8 cellular contexts compared by ENCODE assay signal in the genomic region with DNA sequence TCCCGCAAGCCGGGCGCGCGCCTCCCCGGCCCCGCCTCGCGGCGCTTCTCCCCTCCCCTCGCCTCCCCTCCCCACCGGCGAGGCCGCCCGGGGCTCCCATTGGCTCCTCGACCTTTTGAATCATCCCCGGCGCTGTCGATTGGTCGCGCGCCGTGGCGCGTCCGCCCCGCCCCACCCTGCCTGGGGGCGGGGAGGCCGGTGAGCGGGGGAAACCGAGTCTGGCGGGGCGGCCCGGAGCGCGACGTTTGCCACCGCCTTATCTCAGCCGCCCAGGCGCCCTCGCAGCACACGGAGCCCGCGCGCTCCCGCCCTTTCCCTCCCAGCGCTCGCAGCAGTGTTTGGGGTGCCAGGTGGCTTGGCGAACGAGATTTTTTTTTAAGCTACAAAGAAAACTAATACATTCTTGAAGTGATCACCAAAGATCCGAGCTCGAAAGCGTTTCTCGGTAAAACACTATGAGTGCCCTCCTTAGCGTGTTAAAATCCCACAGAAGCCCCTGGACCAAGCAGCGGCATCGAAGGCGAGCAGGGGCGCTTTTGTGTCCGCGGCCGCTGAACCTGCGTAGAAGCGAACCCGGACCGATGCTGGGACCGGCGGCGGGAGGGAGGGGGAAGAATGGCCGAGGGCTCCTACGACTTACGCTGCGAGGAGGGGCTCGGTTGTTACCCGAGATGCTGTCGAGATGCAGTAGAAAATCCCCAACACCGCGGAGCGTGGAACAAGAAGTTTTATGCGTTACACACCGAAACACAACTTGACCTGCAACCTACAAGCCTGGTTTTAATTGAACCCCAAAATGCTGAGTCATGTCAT. TPM values are rescaled to one million over a fixed set of nuclear protein-coding genes. Genes with fewer than 3 reads are reported as not detected.
A peak's percentile ranks its signal among the peaks of the same experiment; 100 is the strongest.
DNase-seq lines count a peak whose midpoint lies in the region; ATAC-seq and TF ChIP-seq lines count a peak whose summit lies in the region.

No MANE protein-coding gene starts in this region.

- no peaks in the 10 kb centered on the region for H3K27me3 Mint-ChIP-seq in naive thymus-derived CD8-positive, alpha-beta T cell
- no peaks in the 10 kb centered on the region for H3K27me3 Mint-ChIP-seq in stimulated activated naive B cell treated with anti-CD40 and anti-IgM and Interleukin-4, amounts not matched to agents 10 μg/mL and 1 μg/mL and 100 μg/mL, for 72 hours

- no peak for TF ChIP-seq CTCF in Peyer's patch (IDR thresholded peaks at IDR 0.05)

- peaks cover 28 to 45% (median 39%) of the 10 kb centered on the region in 4 donors for H3K4me1 Mint-ChIP-seq in naive thymus-derived CD8-positive, alpha-beta T cell
- peaks cover 23 to 42% of the 10 kb centered on the region in 2 donors for H3K4me1 Mint-ChIP-seq in stimulated activated naive B cell treated with anti-CD40 and anti-IgM and Interleukin-4, amounts not matched to agents 10 μg/mL and 1 μg/mL and 100 μg/mL, for 72 hours

- peak overlapping the region; percentile 86 to 94 (median 90) for H3K4me3 Mint-ChIP-seq in naive thymus-derived CD8-positive, alpha-beta T cell
- peak overlapping the region; percentile 80 to 83 for H3K4me3 Mint-ChIP-seq in stimulated activated naive B cell treated with anti-CD40 and anti-IgM and Interleukin-4, amounts not matched to agents 10 μg/mL and 1 μg/mL and 100 μg/mL, for 72 hours

- no peaks in the 10 kb centered on the region for H3K36me3 ChIP-seq in Peyer's patch

- ATAC-seq in GM21723 (IDR thresholded peaks at IDR 0.05; ENCODE audit: unreplicated experiment), result peak; percentile 86
- peak; percentile 86 to 89 for ATAC-seq in naive thymus-derived CD8-positive, alpha-beta T cell
- ATAC-seq in stimulated activated naive B cell treated with anti-CD40 and anti-IgM and Interleukin-4, amounts not matched to agents 10 μg/mL and 1 μg/mL and 100 μg/mL, for 72 hours (replicated peaks), result peak; percentile 89 to 92

- POLR2A ChIA-PET in naive thymus-derived CD8-positive, alpha-beta T cell (lab: Charles Lee), result interaction anchor here (0.5 to 7.2 kb wide), 24 partner anchors 9 to 1512 kb away, joined by 3 to 190 read pairs (median 5); a partner anchor contains a TSS

- no peaks in the 10 kb centered on the region for H3K9me3 Mint-ChIP-seq in naive thymus-derived CD8-positive, alpha-beta T cell
- no peaks in the 10 kb centered on the region for H3K9me3 Mint-ChIP-seq in stimulated activated naive B cell treated with anti-CD40 and anti-IgM and Interleukin-4, amounts not matched to agents 10 μg/mL and 1 μg/mL and 100 μg/mL, for 72 hours

- DNase-seq in DMS79 (lab: John Stamatoyannopoulos, UW) (peak; percentile 72), KBM-7 (peak; percentile 88), Peyer's patch (peak; percentile 91 to 97 (median 96)), fibroblast of gingiva (ENCODE audit: low read depth) (peak; percentile 89)
- peak; percentile 72 to 92 for DNase-seq in activated T-helper 1 cell treated with anti-CD3 and anti-CD28 coated beads, Interleukin-2, amount 50 U/mL, for 16 hours (ENCODE audit: low read depth in 1 of 2, low spot score in 1 of 2)
- peak; percentile 87 to 94 (median 90) for DNase-seq in naive thymus-derived CD8-positive, alpha-beta T cell
- peak; percentile 87 for DNase-seq in stimulated activated naive B cell treated with anti-CD40 and anti-IgM and Interleukin-4, amounts not matched to agents 10 μg/mL and 1 μg/mL and 100 μg/mL, for 72 hours

- no peaks in the 10 kb centered on the region for H3K9me3 ChIP-seq in Peyer's patch

- H3K36me3 Mint-ChIP-seq in naive thymus-derived CD8-positive, alpha-beta T cell, result peaks cover 0 to 7% (median 0%) of the 10 kb centered on the region in 3 donors
- peaks cover 6 to 9% of the 10 kb centered on the region in 2 donors for H3K36me3 Mint-ChIP-seq in stimulated activated naive B cell treated with anti-CD40 and anti-IgM and Interleukin-4, amounts not matched to agents 10 μg/mL and 1 μg/mL and 100 μg/mL, for 72 hours

- peak overlapping the region; percentile 28 to 96 (median 93) for H3K27ac Mint-ChIP-seq in naive thymus-derived CD8-positive, alpha-beta T cell
- H3K27ac Mint-ChIP-seq in stimulated activated naive B cell treated with anti-CD40 and anti-IgM and Interleukin-4, amounts not matched to agents 10 μg/mL and 1 μg/mL and 100 μg/mL, for 72 hours, result peak overlapping the region; percentile 88

- peaks cover 0 to 30% (median 12%) of the 10 kb centered on the region in 4 donors for H3K4me1 ChIP-seq in Peyer's patch

- in situ Hi-C loops in KBM-7 (cut with MboI; ENCODE audit: low pct_unique_long_range_greater_than_20kb, low sequenced_read_pairs), result no loop called here

- H3K4me3 ChIP-seq in Peyer's patch, result peak overlapping the region; percentile 81 to 99 (median 96)

- H3K27ac ChIP-seq in Peyer's patch, result peak overlapping the region; percentile 89 to 98 (median 98)

- peak; percentile 73 to 88 for TF ChIP-seq POLR2A in Peyer's patch (IDR thresholded peaks at IDR 0.05)

- H3K27me3 ChIP-seq in Peyer's patch, result no peaks in the 10 kb centered on the region

RNA-seq across cellular contexts. Expression of a gene that starts 0.4 kb away (rescaled TPM):
- 10 to 100 TPM; 36.3 to 75.1 (median 45.1) TPM for total RNA-seq in Peyer's patch
- 100 to 1,000 TPM; 151 to 167 TPM for total RNA-seq in naive thymus-derived CD8-positive, alpha-beta T cell
- 100 to 1,000 TPM in 2 of 3 donors, 10 to 100 TPM in 1; 95.8 to 123 (median 111) TPM for polyA plus RNA-seq in naive thymus-derived CD8-positive, alpha-beta T cell

Comparison
In these comparisons a context has a peak if more than half of its experiments do, and no peak if none do; other contexts are left out.
1. Peak in every context shown above with its lines: DNase-seq, ATAC-seq, H3K4me3 ChIP-seq and H3K27ac ChIP-seq.